ENCODE assay signal across 12 cellular contexts in the genomic region with DNA sequence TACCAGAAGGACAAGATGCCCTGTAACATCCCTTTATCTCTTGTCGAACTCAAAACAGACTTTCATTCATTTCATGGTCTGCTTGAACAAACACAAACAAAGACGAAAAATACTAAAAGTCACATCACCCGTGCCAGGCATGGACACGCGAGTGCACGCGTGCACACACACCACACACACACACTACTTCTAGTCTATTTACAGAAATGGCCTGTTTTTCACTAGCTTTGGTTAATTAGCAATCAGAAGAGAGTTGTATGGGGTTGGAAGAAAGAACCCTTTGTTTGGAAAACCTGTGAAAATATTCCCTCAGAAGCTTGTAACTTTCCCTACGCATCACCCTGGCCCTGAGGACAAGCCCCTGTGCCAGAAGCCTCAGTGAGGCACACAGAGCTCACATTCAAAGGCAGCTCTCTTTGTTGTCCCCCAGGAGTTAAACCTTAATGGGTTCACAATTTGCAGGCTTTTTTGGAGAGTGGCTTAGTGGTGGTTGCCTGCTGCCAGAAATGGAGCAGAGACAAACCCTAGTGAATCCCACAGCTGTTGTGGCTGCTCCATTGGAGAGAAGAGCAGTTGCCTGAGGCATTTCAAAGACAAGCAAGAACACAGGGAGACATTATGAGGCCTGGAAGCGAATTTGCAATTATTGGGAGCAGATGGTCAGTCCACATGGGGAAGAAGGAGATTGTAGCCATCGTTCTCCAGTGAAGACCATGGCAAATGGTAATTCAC. TPM values are rescaled to one million over a fixed set of nuclear protein-coding genes. Genes with fewer than 3 reads are reported as not detected.
DNase-seq lines count a peak whose midpoint lies in the region; ATAC-seq, FAIRE-seq and TF ChIP-seq lines count a peak whose summit lies in the region.
"Had no signal": no experiment of that assay in that cellular context is flagged by ENCODE, and none has a peak within 500 bp of the region (broad histone marks: within the 10 kb centered on the region; RNA-seq: fewer than 3 reads in every experiment).

No MANE protein-coding gene starts in this region.

- DNase-seq in AG09309 (ENCODE audit: low read depth): no peak
- no peak for DNase-seq in RWPE1 (ENCODE audit: low spot score)
- DNase-seq in frontal cortex (ENCODE audit: low spot score in 2 of 2): peak; percentile 24 to 38
- DNase-seq in pancreas: no peak
- DNase-seq in NCI-H2081 treated with DMSO at 0.1 percent for 48 hours (lab: John Stamatoyannopoulos, UW): no peak
- DNase-seq in NCI-H774 (lab: John Stamatoyannopoulos, UW): no peak
- DNase-seq in GDM1 (lab: John Stamatoyannopoulos, UW): no peak
- no peak for DNase-seq in NCI-H2196 (lab: John Stamatoyannopoulos, UW; ENCODE audit: unreplicated experiment)
- DNase-seq: activated naive CD8-positive, alpha-beta T cell treated with anti-CD3 and anti-CD28 coated beads, Interleukin-2, amount 10 ng/mL, durations not matched to agents 7 days and 5 days; COR-L47; kidney had no signal

- no peaks in the 10 kb centered on the region for H3K9me3 ChIP-seq in pancreas

- WGBS in pancreas, 2 donors: 58 to 63% methylated on average over 10 of the region's 10 CpGs

- H3K36me3 ChIP-seq in pancreas: no peaks in the 10 kb centered on the region

- peaks cover 4 to 33% (median 13%) of the 10 kb centered on the region in 3 donors for H3K4me1 ChIP-seq in pancreas

- POLR2A ChIA-PET in RWPE1 (lab: Yijun Ruan, JAX; ENCODE audit: low non-redundant PET): no interaction called here

- peak; percentile 31 to 62 (median 46) for ATAC-seq in pancreas

- TF ChIP-seq CTCF in AG09309 (IDR thresholded peaks at IDR 0.05; ENCODE audit: control insufficient read depth, insufficient read depth, low read depth, low read length, missing control alignments) (no peak), RWPE1 (conservative IDR thresholded peaks at IDR 0.05; ENCODE audit: low read depth) (no peak), pancreas (IDR thresholded peaks at IDR 0.05) (no peak)

- H3K27me3 ChIP-seq in pancreas: no peaks in the 10 kb centered on the region

- CTCF ChIA-PET in RWPE1 (lab: Yijun Ruan, JAX): interaction anchor here (0.5 to 1.0 kb wide), 4 partner anchors 36 to 118 kb away, joined by 3 read pairs; no protein-coding TSS in a partner anchor

- H3K27ac ChIP-seq in RWPE1: peak overlapping the region; percentile 75
- H3K27ac ChIP-seq in pancreas: peak overlapping the region; percentile 9 to 77 (median 57)

- H3K4me3 ChIP-seq in AG09309 (ENCODE audit: control insufficient read depth, low read depth, low read length) (peak overlapping the region; percentile 14), pancreas (no peak overlapping the region)

- no peak for FAIRE-seq in frontal cortex (lab: Jason Lieb, UNC)
- no peak for FAIRE-seq in pancreas (lab: Jason Lieb, UNC)
- FAIRE-seq: kidney had no signal

- intact Hi-C loops in pancreas (cut with DNase I): no loop called here

RNA-seq across cellular contexts. Expression of gene STARD13, which starts 55.9 kb away (rescaled TPM):
- total RNA-seq in frontal cortex (6.5 TPM), pancreas (10 to 100 TPM; 16.0 to 29.4 (median 19.9) TPM)
- polyA plus RNA-seq in pancreas: 1 to 10 TPM; 7.8 to 9.7 TPM
- polyA plus RNA-seq: IgD-negative memory B cell had no signal

Comparison
In these comparisons a context has a peak if more than half of its experiments do, and no peak if none do; other contexts are left out.
1. DNase-seq: peak in frontal cortex (2 of 2); none in AG09309 (single experiment), RWPE1 (single experiment), pancreas (0 of 6), NCI-H2081 treated with DMSO at 0.1 percent for 48 hours (single experiment), NCI-H774 (single experiment), GDM1 (single experiment) and NCI-H2196 (single experiment).